In genomic region chr22:37657590-37658132, GRCh38 we compare ENCODE assay signal across 8 cellular contexts. TPM values are rescaled to one million over a fixed set of nuclear protein-coding genes. Genes with fewer than 3 reads are reported as not detected.
DNase-seq lines count a peak whose midpoint lies in the region; ATAC-seq and TF ChIP-seq lines count a peak whose summit lies in the region.

No MANE protein-coding gene starts in this region.

- H2BK15ac ChIP-seq in mesendoderm (replicated peaks; ENCODE audit: low read depth), result no peak overlapping the region

- H3K4me2 ChIP-seq in mesendoderm (ENCODE audit: low read length), result no peak overlapping the region

- no peak overlapping the region for H3K18ac ChIP-seq in mesendoderm (ENCODE audit: low read length)

- DNase-seq in CD4-positive, CD25-positive, alpha-beta regulatory T cell, result no peak
- DNase-seq in HuH-7.5 (ENCODE audit: low spot score), result peak; percentile 64
- no peak for DNase-seq in body of pancreas
- DNase-seq in mesendoderm, result no peak
- DNase-seq in DMS79 treated with DMSO at 0.1 percent for 48 hours (lab: John Stamatoyannopoulos, UW), result no peak
- no peak for DNase-seq in SKM-1 (lab: John Stamatoyannopoulos, UW; ENCODE audit: unreplicated experiment)
- no peak for DNase-seq in T-helper 9 cell

- peaks cover 32% of the 10 kb centered on the region for H3K79me2 ChIP-seq in mesendoderm (ENCODE audit: control insufficient read depth, insufficient read depth, low read length)

- H3K4ac ChIP-seq in mesendoderm (ENCODE audit: low read depth, low read length), result no peak overlapping the region

- 5% methylated on average over 6 of the region's 6 CpGs for WGBS in body of pancreas, 2 donors
- no CpG with 5 or more reads among the region's 6 CpGs for WGBS in mesendoderm (ENCODE audit: extremely low coverage, insufficient coverage, low lambda C conversion rate)

- peaks cover 23% of the 10 kb centered on the region for H3K79me1 ChIP-seq in mesendoderm (ENCODE audit: low read length)

- H4K8ac ChIP-seq in mesendoderm (ENCODE audit: low read depth, low read length), result no peak overlapping the region

- H3K27me3 ChIP-seq in CD4-positive, CD25-positive, alpha-beta regulatory T cell (ENCODE audit: control insufficient read depth, insufficient read depth, low read length), result no peaks in the 10 kb centered on the region
- H3K27me3 ChIP-seq in body of pancreas (no peaks in the 10 kb centered on the region), mesendoderm (ENCODE audit: insufficient read depth, low read length, poor library complexity) (no peaks in the 10 kb centered on the region)

- H3K23ac ChIP-seq in mesendoderm (ENCODE audit: low read length), result no peak overlapping the region

- peaks cover 29% of the 10 kb centered on the region for H3K4me1 ChIP-seq in CD4-positive, CD25-positive, alpha-beta regulatory T cell (ENCODE audit: control insufficient read depth, insufficient read depth, low read length, poor library complexity, severe bottlenecking)
- H3K4me1 ChIP-seq in body of pancreas, result peaks cover 31% of the 10 kb centered on the region
- peaks cover 4% of the 10 kb centered on the region for H3K4me1 ChIP-seq in mesendoderm (ENCODE audit: control insufficient read depth, low read depth, low read length)

- intact Hi-C loops in body of pancreas (cut with DNase I), result no loop called here

- H3K4me3 Mint-ChIP-seq in CD4-positive, CD25-positive, alpha-beta regulatory T cell, result peak overlapping the region; percentile 81 to 90 (median 87)

- TF ChIP-seq POLR2A in body of pancreas (IDR thresholded peaks at IDR 0.05), result no peak

- no peaks in the 10 kb centered on the region for H3K9me3 Mint-ChIP-seq in CD4-positive, CD25-positive, alpha-beta regulatory T cell

- H2BK5ac ChIP-seq in mesendoderm (ENCODE audit: low read length), result no peak overlapping the region

- H3K27ac ChIP-seq in CD4-positive, CD25-positive, alpha-beta regulatory T cell (ENCODE audit: insufficient read depth, low read length, poor library complexity, severe bottlenecking), result peak overlapping the region; percentile 81
- H3K27ac ChIP-seq in body of pancreas (peak overlapping the region; percentile 44 to 81 (median 64)), mesendoderm (ENCODE audit: low read depth, low read length) (no peak overlapping the region)

- H3K56ac ChIP-seq in mesendoderm (ENCODE audit: low read length), result no peak overlapping the region

- no peak overlapping the region for H4K5ac ChIP-seq in mesendoderm (ENCODE audit: low read length)

- H3K27me3 Mint-ChIP-seq in CD4-positive, CD25-positive, alpha-beta regulatory T cell, result no peaks in the 10 kb centered on the region

- peak overlapping the region; percentile 87 for H3K4me3 ChIP-seq in CD4-positive, CD25-positive, alpha-beta regulatory T cell (ENCODE audit: low read depth, low read length)
- H3K4me3 ChIP-seq in body of pancreas, result no peak overlapping the region
- no peak overlapping the region for H3K4me3 ChIP-seq in mesendoderm (ENCODE audit: low read length)

- H3K36me3 Mint-ChIP-seq in CD4-positive, CD25-positive, alpha-beta regulatory T cell, result peaks cover 3% of the 10 kb centered on the region

- H2AK5ac ChIP-seq in mesendoderm (ENCODE audit: low read length), result no peak overlapping the region

- peaks cover 19% of the 10 kb centered on the region for H3K36me3 ChIP-seq in CD4-positive, CD25-positive, alpha-beta regulatory T cell (ENCODE audit: control insufficient read depth, insufficient read depth, low read length)
- H3K36me3 ChIP-seq in body of pancreas (replicated peaks in 1 of 2; ENCODE audit: insufficient read depth in 1 of 2, low read depth in 2 of 2) (no peaks in the 10 kb centered on the region), mesendoderm (ENCODE audit: control insufficient read depth, insufficient read depth, low read length) (no peaks in the 10 kb centered on the region)

- H3K4me1 Mint-ChIP-seq in CD4-positive, CD25-positive, alpha-beta regulatory T cell, result peaks cover 0 to 54% (median 29%) of the 10 kb centered on the region in 4 donors

- ATAC-seq in CD4-positive, CD25-positive, alpha-beta regulatory T cell (ENCODE audit: low read depth in 2 of 2), result no peak
- ATAC-seq in body of pancreas, result no peak
- no peak for ATAC-seq in HG03520 (IDR thresholded peaks at IDR 0.05; ENCODE audit: unreplicated experiment)

- H2BK120ac ChIP-seq in mesendoderm (ENCODE audit: low read depth, low read length), result no peak overlapping the region

- H3K9me3 ChIP-seq in CD4-positive, CD25-positive, alpha-beta regulatory T cell (ENCODE audit: control insufficient read depth in 2 of 2, low read length in 2 of 2), result no peaks in the 10 kb centered on the region
- no peaks in the 10 kb centered on the region for H3K9me3 ChIP-seq in body of pancreas

- TF ChIP-seq CTCF in body of pancreas (IDR thresholded peaks at IDR 0.05), result no peak

- peak overlapping the region; percentile 67 for H3K9ac ChIP-seq in mesendoderm (ENCODE audit: low read length)

- peak overlapping the region; percentile 38 to 93 (median 81) for H3K27ac Mint-ChIP-seq in CD4-positive, CD25-positive, alpha-beta regulatory T cell

RNA-seq across cellular contexts. Expression of gene PDXP, which starts 0.9 kb away (rescaled TPM):
- total RNA-seq in CD4-positive, CD25-positive, alpha-beta regulatory T cell, result 2.0 TPM
- 1 to 10 TPM; 1.1 to 5.8 (median 3.4) TPM for polyA plus RNA-seq in CD4-positive, CD25-positive, alpha-beta regulatory T cell
- total RNA-seq in body of pancreas, result 10 to 100 TPM in 1 of 2 donors, 1 to 10 TPM in 1; 7.0 to 23.1 TPM
- 20.0 TPM for polyA plus RNA-seq in mesendoderm (2013, experiment 1 of 2)
- 20.2 TPM for polyA plus RNA-seq in mesendoderm (2013, experiment 2 of 2)

RNA-seq across cellular contexts. Expression of gene LGALS1, which starts 17.8 kb away (rescaled TPM):
- 209 TPM for total RNA-seq in CD4-positive, CD25-positive, alpha-beta regulatory T cell
- polyA plus RNA-seq in CD4-positive, CD25-positive, alpha-beta regulatory T cell, result 100 to 1,000 TPM; 321 to 829 (median 545) TPM
- 100 to 1,000 TPM in 1 of 2 donors, 10 to 100 TPM in 1; 90.3 to 325 TPM for total RNA-seq in body of pancreas
- 18.5 TPM for polyA plus RNA-seq in mesendoderm (2013, experiment 1 of 2)
- 18.7 TPM for polyA plus RNA-seq in mesendoderm (2013, experiment 2 of 2)

RNA-seq across cellular contexts. Expression of gene SH3BP1, which starts 18.2 kb away (rescaled TPM):
- total RNA-seq in CD4-positive, CD25-positive, alpha-beta regulatory T cell, result 126 TPM
- polyA plus RNA-seq in CD4-positive, CD25-positive, alpha-beta regulatory T cell, result 10 to 100 TPM; 10.1 to 17.8 (median 16.2) TPM
- 10 to 100 TPM in 1 of 2 donors, 1 to 10 TPM in 1; 2.0 to 40.0 TPM for total RNA-seq in body of pancreas
- polyA plus RNA-seq in mesendoderm (2013, experiment 1 of 2), result 19.3 TPM
- 19.6 TPM for polyA plus RNA-seq in mesendoderm (2013, experiment 2 of 2)

RNA-seq across cellular contexts. Expression of gene NOL12, which starts 28.5 kb away (rescaled TPM):
- total RNA-seq in CD4-positive, CD25-positive, alpha-beta regulatory T cell, result 38.2 TPM
- 10 to 100 TPM; 33.7 to 46.9 (median 41.2) TPM for polyA plus RNA-seq in CD4-positive, CD25-positive, alpha-beta regulatory T cell
- total RNA-seq in body of pancreas, result 10 to 100 TPM; 10.4 to 19.1 TPM
- polyA plus RNA-seq in mesendoderm (2013, experiment 1 of 2), result 36.8 TPM
- 36.3 TPM for polyA plus RNA-seq in mesendoderm (2013, experiment 2 of 2)

RNA-seq across cellular contexts. Expression of gene TRIOBP, which starts 39.2 kb away (rescaled TPM):
- total RNA-seq in CD4-positive, CD25-positive, alpha-beta regulatory T cell, result 24.8 TPM
- 10 to 100 TPM; 10.9 to 19.2 (median 13.1) TPM for polyA plus RNA-seq in CD4-positive, CD25-positive, alpha-beta regulatory T cell
- 10 to 100 TPM; 65.6 to 76.5 TPM for total RNA-seq in body of pancreas
- 23.7 TPM for polyA plus RNA-seq in mesendoderm (2013, experiment 1 of 2)
- 25.5 TPM for polyA plus RNA-seq in mesendoderm (2013, experiment 2 of 2)
